Comparison of ENCODE assay signal across 8 cellular contexts in genomic region chr1:38859561-38860463, GRCh38. TPM values are rescaled to one million over a fixed set of nuclear protein-coding genes. Genes with fewer than 3 reads are reported as not detected.
DNase-seq lines count a peak whose midpoint lies in the region; ATAC-seq, FAIRE-seq and TF ChIP-seq lines count a peak whose summit lies in the region.

Gene RRAGC, minus strand, starts transcription at chr1:38859772. Its CDS starts 126 bp downstream, at chr1:38859646.

- peaks cover 2% of the 10 kb centered on the region for H3K36me3 ChIP-seq in bronchial epithelial cell (ENCODE audit: control insufficient read depth, insufficient read depth, low read length)
- peaks cover 0 to 8% of the 10 kb centered on the region in 2 donors for H3K36me3 ChIP-seq in small intestine (ENCODE audit: control insufficient read depth in 2 of 2, insufficient read depth in 2 of 2, low read length in 2 of 2)

- no peaks in the 10 kb centered on the region for H3K27me3 Mint-ChIP-seq in WTC11 (ENCODE audit: low read depth)

- peaks cover 0 to 14% of the 10 kb centered on the region in 2 donors for H3K4me1 ChIP-seq in small intestine (ENCODE audit: control insufficient read depth in 2 of 2, insufficient read depth in 1 of 2, low read depth in 1 of 2, low read length in 1 of 2)

- peak; percentile 76 for TF ChIP-seq POLR2A in GM18951 (IDR thresholded peaks at IDR 0.05; ENCODE audit: extremely low read depth, insufficient read depth, insufficient read length)

- H3K27me3 ChIP-seq in bronchial epithelial cell (ENCODE audit: control insufficient read depth, insufficient read depth, low read length) (no peaks in the 10 kb centered on the region), small intestine (ENCODE audit: control insufficient read depth in 2 of 2, insufficient read depth in 2 of 2, low read length in 2 of 2) (no peaks in the 10 kb centered on the region)

- no peaks in the 10 kb centered on the region for H3K9me3 ChIP-seq in small intestine (ENCODE audit: control insufficient read depth, low read depth)

- ATAC-seq in HG03175 (IDR thresholded peaks at IDR 0.05; ENCODE audit: unreplicated experiment): peak; percentile 94
- ATAC-seq in WTC11: peak; percentile 99

- in situ Hi-C loops in GM18951 (cut with MboI; ENCODE audit: low sequenced_read_pairs, unreplicated experiment): no loop called here

- POLR2A ChIA-PET in WTC11 (lab: Charles Lee): interaction anchor here (0.6 kb wide), 1 partner anchor 166 kb away, joined by 3 read pairs; the partner anchor contains the start of gene NDUFS5

- peaks cover 10% of the 10 kb centered on the region for H3K36me3 Mint-ChIP-seq in WTC11

- H3K27ac ChIP-seq in small intestine (ENCODE audit: low read depth in 1 of 2, low read length in 1 of 2): peak within 1 kb of the TSS; percentile 79 to 94

- whole genome bisulfite sequencing in small intestine, 3 donors: 0% methylated on average over 43 to 70 of the region's 70 CpGs

- peak; percentile 100 for DNase-seq in AG08396 (ENCODE audit: low spot score)
- DNase-seq in NCI-H226: peak; percentile 99
- peak; percentile 99 for DNase-seq in WTC11 (ENCODE audit: low spot score)
- peak; percentile 88 for DNase-seq in bronchial epithelial cell (ENCODE audit: low read depth)
- DNase-seq in iPS-NIHi11 (ENCODE audit: low spot score): peak; percentile 100
- DNase-seq in small intestine: peak; percentile 99

- peaks cover 18% of the 10 kb centered on the region for H3K4me1 Mint-ChIP-seq in WTC11

- no peak for TF ChIP-seq CTCF in WTC11 (IDR thresholded peaks at IDR 0.05)
- no peak for TF ChIP-seq CTCF in bronchial epithelial cell (IDR thresholded peaks at IDR 0.05; ENCODE audit: insufficient read depth, low read length, severe bottlenecking)

- CTCF ChIA-PET in WTC11 (lab: Charles Lee): interaction anchor here (0.9 to 1.6 kb wide), 2 partner anchors 13 to 239 kb away, joined by 3 to 4 read pairs; no protein-coding TSS in a partner anchor

- peak within 1 kb of the TSS; percentile 92 for H3K4me3 Mint-ChIP-seq in WTC11

- H3K27ac Mint-ChIP-seq in WTC11: peak within 1 kb of the TSS; percentile 62

- FAIRE-seq in bronchial epithelial cell (lab: Jason Lieb, UNC) (no peak), small intestine (lab: Jason Lieb, UNC) (no peak)

- H3K4me3 ChIP-seq in bronchial epithelial cell (ENCODE audit: low read depth, low read length) (peak within 1 kb of the TSS; percentile 82), small intestine (ENCODE audit: low read depth in 1 of 2, low read length in 2 of 2) (peak within 1 kb of the TSS; percentile 63 to 99)

- no peaks in the 10 kb centered on the region for H3K9me3 Mint-ChIP-seq in WTC11

TF ChIP-seq in WTC11, 78 proteins besides CTCF, POLR2A, EP300 and RAD21 (continues in another document):
- TF ChIP-seq NFYB (CRISPR knock-in tag; conservative IDR thresholded peaks at IDR 0.05; ENCODE audit: low read depth): peak; percentile 86
- no peak for TF ChIP-seq E2F4 (CRISPR knock-in tag; IDR thresholded peaks at IDR 0.05; ENCODE audit: borderline replicate concordance, low read depth)
- no peak for TF ChIP-seq TCF7 (CRISPR knock-in tag; IDR thresholded peaks at IDR 0.05; ENCODE audit: low read depth)
- no peak for TF ChIP-seq ZNF425 (CRISPR knock-in tag; conservative IDR thresholded peaks at IDR 0.05)
- TF ChIP-seq SP1 (CRISPR knock-in tag; conservative IDR thresholded peaks at IDR 0.05): peak; percentile 81; the same call in 1 of the 2 replicates
- TF ChIP-seq GABPB1 (CRISPR knock-in tag; IDR thresholded peaks at IDR 0.05): 0 out of 2 replicates have a peak, but pooled peaks have one; percentile 13
- TF ChIP-seq ZNF416 (CRISPR knock-in tag; IDR thresholded peaks at IDR 0.05): no peak
- TF ChIP-seq SMAD3 (CRISPR knock-in tag; IDR thresholded peaks at IDR 0.05; ENCODE audit: borderline replicate concordance): no peak
- TF ChIP-seq ZNF396 (CRISPR knock-in tag; IDR thresholded peaks at IDR 0.05; ENCODE audit: borderline replicate concordance): no peak
- no peak for TF ChIP-seq MXD4 (CRISPR knock-in tag; IDR thresholded peaks at IDR 0.05; ENCODE audit: borderline replicate concordance)
- TF ChIP-seq MLX (CRISPR knock-in tag; IDR thresholded peaks at IDR 0.05): no peak
- no peak for TF ChIP-seq CREB1 (CRISPR knock-in tag; IDR thresholded peaks at IDR 0.05)
- no peak for TF ChIP-seq ZNF671 (CRISPR knock-in tag; IDR thresholded peaks at IDR 0.05)
- no peak for TF ChIP-seq TP53 (CRISPR knock-in tag; IDR thresholded peaks at IDR 0.05)
- TF ChIP-seq PREB (CRISPR knock-in tag; IDR thresholded peaks at IDR 0.05; ENCODE audit: borderline replicate concordance): no peak
- no peak for TF ChIP-seq ESRRA (CRISPR knock-in tag; IDR thresholded peaks at IDR 0.05; ENCODE audit: borderline replicate concordance)
- no peak for TF ChIP-seq PRRX2 (CRISPR knock-in tag; IDR thresholded peaks at IDR 0.05)
- no peak for TF ChIP-seq E2F5 (CRISPR knock-in tag; IDR thresholded peaks at IDR 0.05)
- peak; percentile 100 for TF ChIP-seq USF1 (CRISPR knock-in tag; IDR thresholded peaks at IDR 0.05)
- TF ChIP-seq ZNF219 (CRISPR knock-in tag; IDR thresholded peaks at IDR 0.05; ENCODE audit: borderline replicate concordance): no peak
- TF ChIP-seq HMGA2 (CRISPR knock-in tag; IDR thresholded peaks at IDR 0.05): no peak
- no peak for TF ChIP-seq ZNF138 (CRISPR knock-in tag; conservative IDR thresholded peaks at IDR 0.05)
- no peak for TF ChIP-seq ERG (CRISPR knock-in tag; IDR thresholded peaks at IDR 0.05)

RNA-seq across cellular contexts. Expression of gene RRAGC, which starts in this region (rescaled TPM):
- total RNA-seq in WTC11 (2021): 10.5 to 12.3 TPM (median 11.4 TPM) in 3 replicates
- 21.0 and 23.4 TPM in 2 replicates for total RNA-seq in bronchial epithelial cell
- polyA plus RNA-seq in small intestine: 10 to 100 TPM; 15.1 to 26.2 (median 25.4) TPM

Comparison
In these comparisons a context has a peak if more than half of its experiments do, and no peak if none do; other contexts are left out.
1. Peak in every context shown above with its lines: DNase-seq, ATAC-seq, H3K4me3 ChIP-seq and H3K27ac ChIP-seq.